Comparison of ENCODE assay signal across 14 cellular contexts in genomic region chr10:77186936-77187335, GRCh38.
"Had no signal": no experiment of that assay in that cellular context is flagged by ENCODE, and none has a peak within 500 bp of the region (broad histone marks: within the 10 kb centered on the region; RNA-seq: fewer than 3 reads in every experiment).

No MANE protein-coding gene starts in this region.

- H3K27ac ChIP-seq: dorsolateral prefrontal cortex, right lobe of liver, WERI-Rb-1 had no signal

- ATAC-seq: activated CD4-positive, alpha-beta T cell treated with anti-CD3 and anti-CD28 coated beads for 36 hours; esophagus mucosa; mucosa of descending colon; natural killer cell treated with Interleukin-12 subunit alpha and Interleukin-12 subunit beta and Interleukin-15 and Interleukin-18, amount 100 ng/mL, for 72 hours; right lobe of liver had no signal

- H3K36me3 ChIP-seq: right lobe of liver, upper lobe of left lung, WERI-Rb-1 had no signal

- H3K9me3 ChIP-seq: mucosa of descending colon, right lobe of liver, upper lobe of left lung had no signal

- H3K4me3 ChIP-seq: dorsolateral prefrontal cortex, mucosa of descending colon, right lobe of liver, upper lobe of left lung had no signal

- H3K27me3 ChIP-seq: dorsolateral prefrontal cortex, right lobe of liver, upper lobe of left lung had no signal

- DNase-seq: activated CD4-positive, alpha-beta T cell treated with anti-CD3 and anti-CD28 coated beads for 36 hours; amniotic stem cell; dorsolateral prefrontal cortex; glutamatergic neuron; mucosa of descending colon; nucleus accumbens; right lobe of liver; stimulated activated CD4-positive, alpha-beta T cell treated with anti-CD3 and anti-CD28 coated beads, Interleukin-12 subunit alpha, Interleukin-12 subunit beta, amount 100 ng/mL, for 4 hours; stimulated activated naive CD4-positive, alpha-beta T cell; T-helper 9 cell; upper lobe of left lung; WERI-Rb-1 had no signal
